9 cellular contexts compared by ENCODE assay signal in genomic region chr1:6484826-6485139, GRCh38. TPM values are rescaled to one million over a fixed set of nuclear protein-coding genes. Genes with fewer than 3 reads are reported as not detected.
DNase-seq lines count a peak whose midpoint lies in the region; ATAC-seq, FAIRE-seq and TF ChIP-seq lines count a peak whose summit lies in the region.
"Had no signal": no experiment of that assay in that cellular context is flagged by ENCODE, and none has a peak within 500 bp of the region (broad histone marks: within the 10 kb centered on the region; RNA-seq: fewer than 3 reads in every experiment).

No MANE protein-coding gene starts in this region.

- H2BK120ac ChIP-seq in mesenchymal stem cell (ENCODE audit: low read depth, low read length), result peak overlapping the region; percentile 57

- TF ChIP-seq CTCF in transverse colon (IDR thresholded peaks at IDR 0.05), result no peak

- H3K23ac ChIP-seq in mesenchymal stem cell (ENCODE audit: low read length in 2 of 2), result peak overlapping the region in 1 of 2 experiments; percentile 80

- peak overlapping the region; percentile 92 for H4K91ac ChIP-seq in mesenchymal stem cell (ENCODE audit: low read length)

- peaks cover 10% of the 10 kb centered on the region for H3K4me1 Mint-ChIP-seq in activated naive CD4-positive, alpha-beta T cell treated with anti-CD3 and anti-CD28 coated beads, Interleukin-2, amount 50 U/mL, for 24 hours

- peak overlapping the region; percentile 92 for H3K4me2 ChIP-seq in mesenchymal stem cell (ENCODE audit: low read length, poor library complexity, severe bottlenecking)

- peak overlapping the region; percentile 45 to 53 for H3K4ac ChIP-seq in mesenchymal stem cell (ENCODE audit: low read depth in 1 of 2, low read length in 2 of 2)

- peak overlapping the region; percentile 11 for H3K4me3 Mint-ChIP-seq in activated naive CD4-positive, alpha-beta T cell treated with anti-CD3 and anti-CD28 coated beads, Interleukin-2, amount 50 U/mL, for 24 hours

- H4K8ac ChIP-seq in mesenchymal stem cell (ENCODE audit: low read length), result peak overlapping the region; percentile 85

- H2AK5ac ChIP-seq in mesenchymal stem cell (ENCODE audit: low read length, severe bottlenecking), result no peak overlapping the region

- peak overlapping the region; percentile 26 for H3K9ac ChIP-seq in mesenchymal stem cell (ENCODE audit: low read length)

- H2BK15ac ChIP-seq in mesenchymal stem cell (ENCODE audit: low read depth, poor library complexity, severe bottlenecking), result no peak overlapping the region

- TF ChIP-seq EP300 in transverse colon (IDR thresholded peaks at IDR 0.05; ENCODE audit: low read depth), result no peak

- no peak for FAIRE-seq in HTR-8/SVneo (lab: Jason Lieb, UNC)

- peak overlapping the region in 1 of 2 experiments; percentile 66 for H3K14ac ChIP-seq in mesenchymal stem cell (ENCODE audit: low read length in 2 of 2)

- intact Hi-C loops in transverse colon (cut with DNase I; ENCODE audit: low total_unique reads), result loop anchor here (2.0 kb wide), 1 partner anchor 162 kb away; no protein-coding TSS in a partner anchor

- no peak overlapping the region for H3K27ac Mint-ChIP-seq in activated naive CD4-positive, alpha-beta T cell treated with anti-CD3 and anti-CD28 coated beads, Interleukin-2, amount 50 U/mL, for 24 hours

- no peak for DNase-seq in activated naive CD4-positive, alpha-beta T cell (lab: John Stamatoyannopoulos, UW)
- DNase-seq in epithelial cell of prostate (ENCODE audit: low read depth, low spot score), result no peak
- DNase-seq in mesenchymal stem cell, result no peak
- DNase-seq in transverse colon, result no peak
- DNase-seq in HTR-8/SVneo (ENCODE audit: insufficient read length, low spot score), result no peak
- DNase-seq in germinal center (ENCODE audit: low spot score), result no peak

- peaks cover 0 to 34% of the 10 kb centered on the region in 2 experiments for H3K36me3 ChIP-seq in mesenchymal stem cell (ENCODE audit: control insufficient read depth in 1 of 2, insufficient read depth in 2 of 2, low read depth in 1 of 2, low read length in 2 of 2)
- H3K36me3 ChIP-seq in transverse colon, result no peaks in the 10 kb centered on the region
- H3K36me3 ChIP-seq: SJSA1 had no signal

- in situ Hi-C loops in transverse colon (cut with MboI; ENCODE audit: low pct_ligation_motif_present in 1 of 4, low pct_unique_long_range_greater_than_20kb in 1 of 4, low sequenced_read_pairs in 3 of 4), result loop anchor here (10.0 to 25.0 kb wide), 2 partner anchors 153 to 160 kb away; no protein-coding TSS in a partner anchor

- TF ChIP-seq POLR2A in transverse colon (IDR thresholded peaks at IDR 0.05), result no peak

- H3K4me1 ChIP-seq in mesenchymal stem cell (ENCODE audit: control insufficient read depth, insufficient read depth, low read depth, low read length), result peaks cover 38% of the 10 kb centered on the region
- H3K4me1 ChIP-seq in transverse colon, result peaks cover 0 to 46% (median 41%) of the 10 kb centered on the region in 4 donors

- H3K27ac ChIP-seq in epithelial cell of prostate (peak overlapping the region; percentile 100), mesenchymal stem cell (ENCODE audit: low read length, poor library complexity, severe bottlenecking) (no peak overlapping the region), transverse colon (peak overlapping the region in 2 of 4 donors; percentile 11 to 44)
- H3K27ac ChIP-seq: SJSA1 had no signal

- H2BK12ac ChIP-seq in mesenchymal stem cell (ENCODE audit: low read length in 2 of 2), result peak overlapping the region in 1 of 2 experiments; percentile 39

- H3K4me3 ChIP-seq in mesenchymal stem cell (ENCODE audit: insufficient read depth in 1 of 2, low read depth in 1 of 2, low read length in 2 of 2) (peak overlapping the region; percentile 51 to 73), transverse colon (peak overlapping the region in 3 of 4 donors; percentile 21 to 57 (median 44))
- H3K4me3 ChIP-seq: SJSA1 had no signal

- no peak overlapping the region for H3K18ac ChIP-seq in mesenchymal stem cell (ENCODE audit: low read depth in 1 of 2, low read length in 2 of 2)

- WGBS in mesenchymal stem cell, result 40% methylated on average over 11 of the region's 12 CpGs
- 15 to 50% methylated on average over 2 to 10 of the region's 12 CpGs for WGBS in transverse colon (ENCODE audit: low coverage in 1 of 2), 2 donors

- ATAC-seq in HG03571 (IDR thresholded peaks at IDR 0.05; ENCODE audit: unreplicated experiment), result no peak

- H3K9me3 ChIP-seq in mesenchymal stem cell (ENCODE audit: control insufficient read depth, low read length), result no peaks in the 10 kb centered on the region
- no peaks in the 10 kb centered on the region for H3K9me3 ChIP-seq in transverse colon
- H3K9me3 ChIP-seq: SJSA1 had no signal

- H3K27me3 Mint-ChIP-seq in activated naive CD4-positive, alpha-beta T cell treated with anti-CD3 and anti-CD28 coated beads, Interleukin-2, amount 50 U/mL, for 24 hours, result peaks cover 5% of the 10 kb centered on the region

- peaks cover 59% of the 10 kb centered on the region for H3K79me1 ChIP-seq in mesenchymal stem cell (replicated peaks; ENCODE audit: low read length, poor library complexity, severe bottlenecking)

- peak overlapping the region; percentile 62 for H2AFZ ChIP-seq in mesenchymal stem cell (ENCODE audit: low read depth, low read length)

- H3K36me3 Mint-ChIP-seq in activated naive CD4-positive, alpha-beta T cell treated with anti-CD3 and anti-CD28 coated beads, Interleukin-2, amount 50 U/mL, for 24 hours, result no peaks in the 10 kb centered on the region

- no peaks in the 10 kb centered on the region for H3K9me3 Mint-ChIP-seq in activated naive CD4-positive, alpha-beta T cell treated with anti-CD3 and anti-CD28 coated beads, Interleukin-2, amount 50 U/mL, for 24 hours

- H2BK5ac ChIP-seq in mesenchymal stem cell (ENCODE audit: low read depth, low read length, poor library complexity, severe bottlenecking), result no peak overlapping the region

- H3K27me3 ChIP-seq in mesenchymal stem cell (ENCODE audit: control insufficient read depth in 1 of 2, insufficient read depth in 1 of 2, low read length in 2 of 2) (peaks cover 0 to 24% of the 10 kb centered on the region in 2 experiments), transverse colon (peaks cover 19% of the 10 kb centered on the region)
- H3K27me3 ChIP-seq: SJSA1 had no signal

RNA-seq across cellular contexts. Expression of gene PLEKHG5, which starts 6.7 kb away (rescaled TPM):
- 6.5 TPM for polyA plus RNA-seq in mesenchymal stem cell (2013, experiment 1 of 2)
- polyA plus RNA-seq in mesenchymal stem cell (2013, experiment 2 of 2), result 6.7 TPM
- total RNA-seq in transverse colon, result 10 to 100 TPM; 17.9 to 42.7 (median 37.1) TPM

RNA-seq across cellular contexts. Expression of gene TNFRSF25, which starts 18.8 kb away (rescaled TPM):
- 2.9 TPM for polyA plus RNA-seq in mesenchymal stem cell (2013, experiment 1 of 2)
- 2.4 TPM for polyA plus RNA-seq in mesenchymal stem cell (2013, experiment 2 of 2)
- total RNA-seq in transverse colon, result 10 to 100 TPM; 38.9 to 55.3 (median 45.0) TPM
